In the genomic region with DNA sequence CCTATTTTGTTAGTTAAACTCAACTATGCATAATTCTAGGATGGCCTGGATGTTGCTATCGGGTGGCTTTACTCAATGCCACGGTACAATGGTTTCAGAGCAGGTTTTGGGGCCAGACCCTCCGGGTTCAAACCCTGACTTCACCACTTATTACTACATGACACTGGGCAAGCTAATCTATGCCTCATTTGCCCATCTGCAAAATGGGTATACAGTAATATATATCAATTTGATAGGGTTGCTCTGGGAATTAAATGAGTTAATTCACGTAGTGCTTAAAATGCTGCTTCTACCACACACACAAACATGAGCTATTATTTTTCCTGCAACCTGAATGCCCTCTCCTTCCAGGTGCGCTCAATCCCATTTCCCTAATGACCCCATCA, we compare ENCODE assay signal across 8 cellular contexts. TPM values are rescaled to one million over a fixed set of nuclear protein-coding genes. Genes with fewer than 3 reads are reported as not detected.
DNase-seq lines count a peak whose midpoint lies in the region; ATAC-seq and TF ChIP-seq lines count a peak whose summit lies in the region.

No MANE protein-coding gene starts in this region.

- H3K4me3 ChIP-seq in heart left ventricle, result peak overlapping the region; percentile 63 to 97 (median 81)
- peak overlapping the region; percentile 91 for H3K4me3 ChIP-seq in brain microvascular endothelial cell (ENCODE audit: low read depth, low read length)
- peak overlapping the region; percentile 86 to 93 for H3K4me3 ChIP-seq in mesenchymal stem cell (ENCODE audit: insufficient read depth in 1 of 2, low read depth in 1 of 2, low read length in 2 of 2)
- peak overlapping the region; percentile 90 for H3K4me3 ChIP-seq in upper lobe of right lung

- H3K9me3 ChIP-seq in heart left ventricle (no peaks in the 10 kb centered on the region), mesenchymal stem cell (ENCODE audit: control insufficient read depth, low read length) (no peaks in the 10 kb centered on the region), upper lobe of right lung (no peaks in the 10 kb centered on the region)

- H3K27me3 ChIP-seq in heart left ventricle (no peaks in the 10 kb centered on the region), brain microvascular endothelial cell (replicated peaks) (no peaks in the 10 kb centered on the region), mesenchymal stem cell (ENCODE audit: control insufficient read depth in 1 of 2, insufficient read depth in 1 of 2, low read length in 2 of 2) (no peaks in the 10 kb centered on the region), upper lobe of right lung (no peaks in the 10 kb centered on the region)

- peak overlapping the region; percentile 98 for H3K18ac ChIP-seq in mesenchymal stem cell (ENCODE audit: low read depth in 1 of 2, low read length in 2 of 2)

- WGBS in heart left ventricle, 4 donors, result 70 to 79% (median 70%) methylated on average over 5 of the region's 5 CpGs
- WGBS in mesenchymal stem cell, result 90% methylated on average over 4 of the region's 5 CpGs

- peak overlapping the region; percentile 89 for H2AK5ac ChIP-seq in mesenchymal stem cell (ENCODE audit: low read length, severe bottlenecking)

- H3K4ac ChIP-seq in mesenchymal stem cell (ENCODE audit: low read depth in 1 of 2, low read length in 2 of 2), result peak overlapping the region in 1 of 2 experiments; percentile 82

- H4K91ac ChIP-seq in mesenchymal stem cell (ENCODE audit: low read length), result peak overlapping the region; percentile 64

- H3K14ac ChIP-seq in mesenchymal stem cell (ENCODE audit: low read length in 2 of 2), result peak overlapping the region in 1 of 2 experiments; percentile 97

- TF ChIP-seq CTCF in heart left ventricle (IDR thresholded peaks at IDR 0.05) (no peak), brain microvascular endothelial cell (IDR thresholded peaks at IDR 0.05; ENCODE audit: low read depth, low read length, missing control alignments) (no peak), upper lobe of right lung (IDR thresholded peaks at IDR 0.05) (no peak)

- peak overlapping the region in 1 of 2 experiments; percentile 20 for H3K23ac ChIP-seq in mesenchymal stem cell (ENCODE audit: low read length in 2 of 2)

- no peak for DNase-seq in heart left ventricle
- no peak for DNase-seq in left ventricle myocardium superior
- no peak for DNase-seq in brain microvascular endothelial cell
- DNase-seq in mesenchymal stem cell, result no peak
- no peak for DNase-seq in upper lobe of right lung
- no peak for DNase-seq in activated CD4-positive, CD25-positive, alpha-beta regulatory T cell treated with anti-CD3 and anti-CD28 coated beads, Interleukin-2, amount 50 U/mL, for 72 hours
- no peak for DNase-seq in T1000 (lab: John Stamatoyannopoulos, UW)

- no peak overlapping the region for H2AFZ ChIP-seq in mesenchymal stem cell (ENCODE audit: low read depth, low read length)

- no peak overlapping the region for H2BK5ac ChIP-seq in mesenchymal stem cell (ENCODE audit: low read depth, low read length, poor library complexity, severe bottlenecking)

- H2BK12ac ChIP-seq in mesenchymal stem cell (ENCODE audit: low read length in 2 of 2), result no peak overlapping the region

- peak overlapping the region; percentile 98 for H3K9ac ChIP-seq in mesenchymal stem cell (ENCODE audit: low read length)

- ATAC-seq in heart left ventricle (no peak), left ventricle myocardium superior (no peak), upper lobe of right lung (no peak), HG03439 (IDR thresholded peaks at IDR 0.05; ENCODE audit: unreplicated experiment) (no peak)

- H3K79me1 ChIP-seq in mesenchymal stem cell (replicated peaks; ENCODE audit: low read length, poor library complexity, severe bottlenecking), result peaks cover 5% of the 10 kb centered on the region

- H2BK15ac ChIP-seq in mesenchymal stem cell (ENCODE audit: low read depth, poor library complexity, severe bottlenecking), result no peak overlapping the region

- no peak for TF ChIP-seq POLR2A in heart left ventricle (IDR thresholded peaks at IDR 0.05)

- in situ Hi-C loops in brain microvascular endothelial cell (cut with HindIII; ENCODE audit: low pct_ligation_motif_present, low sequenced_read_pairs), result no loop called here

- intact Hi-C loops in heart left ventricle (cut with DNase I), result no loop called here
- intact Hi-C loops in left ventricle myocardium superior (cut with micrococcal nuclease), result no loop called here
- intact Hi-C loops in upper lobe of right lung (cut with DNase I), result no loop called here

- H2BK120ac ChIP-seq in mesenchymal stem cell (ENCODE audit: low read depth, low read length), result peak overlapping the region; percentile 21

- H3K27ac ChIP-seq in heart left ventricle (peak overlapping the region; percentile 78 to 94 (median 90)), brain microvascular endothelial cell (peak overlapping the region; percentile 84), mesenchymal stem cell (ENCODE audit: low read length, poor library complexity, severe bottlenecking) (no peak overlapping the region), upper lobe of right lung (peak overlapping the region; percentile 95)

- H3K4me1 ChIP-seq in heart left ventricle, result peaks cover 0 to 49% (median 30%) of the 10 kb centered on the region in 12 donors
- peaks cover 14% of the 10 kb centered on the region for H3K4me1 ChIP-seq in mesenchymal stem cell (ENCODE audit: control insufficient read depth, insufficient read depth, low read depth, low read length)
- peaks cover 26% of the 10 kb centered on the region for H3K4me1 ChIP-seq in upper lobe of right lung

- H3K4me2 ChIP-seq in mesenchymal stem cell (ENCODE audit: low read length, poor library complexity, severe bottlenecking), result peak overlapping the region; percentile 67

- H3K36me3 ChIP-seq in heart left ventricle (peaks cover 0 to 24% (median 16%) of the 10 kb centered on the region in 9 donors), brain microvascular endothelial cell (replicated peaks) (no peaks in the 10 kb centered on the region), mesenchymal stem cell (ENCODE audit: control insufficient read depth in 1 of 2, insufficient read depth in 2 of 2, low read depth in 1 of 2, low read length in 2 of 2) (peaks cover 0 to 35% of the 10 kb centered on the region in 2 experiments), upper lobe of right lung (peaks cover 2% of the 10 kb centered on the region)

- peak overlapping the region; percentile 96 for H4K8ac ChIP-seq in mesenchymal stem cell (ENCODE audit: low read length)

RNA-seq across cellular contexts. Expression of a gene that starts 0.8 kb away (rescaled TPM):
- total RNA-seq in heart left ventricle (100 to 1,000 TPM in 5 of 9 donors, 10 to 100 TPM in 4; 89.7 to 109 (median 103) TPM), left ventricle myocardium superior (102 TPM), upper lobe of right lung (88.4 TPM)
- 100 to 1,000 TPM in 1 of 2 donors, 10 to 100 TPM in 1; 94.1 to 113 TPM for polyA plus RNA-seq in heart left ventricle
- 117 TPM for polyA plus RNA-seq in mesenchymal stem cell (2013, experiment 1 of 2)
- 121 TPM for polyA plus RNA-seq in mesenchymal stem cell (2013, experiment 2 of 2)
